Comparison of ENCODE assay signal across 27 cellular contexts in genomic region chr4:158146736-158147135, GRCh38. TPM values are rescaled to one million over a fixed set of nuclear protein-coding genes. Genes with fewer than 3 reads are reported as not detected.
DNase-seq lines count a peak whose midpoint lies in the region; FAIRE-seq and TF ChIP-seq lines count a peak whose summit lies in the region.
"Had no signal": no experiment of that assay in that cellular context is flagged by ENCODE, and none has a peak within 500 bp of the region (broad histone marks: within the 10 kb centered on the region; RNA-seq: fewer than 3 reads in every experiment).

No MANE protein-coding gene starts in this region.

- H3K9me3 Mint-ChIP-seq in HFFc6: no peaks in the 10 kb centered on the region
- H3K9me3 Mint-ChIP-seq: CD8-positive, alpha-beta memory T cell had no signal

- H3K4me1 ChIP-seq in kidney (ENCODE audit: control insufficient read depth in 1 of 2, insufficient read depth in 1 of 2, low read depth in 1 of 2, low read length in 2 of 2): no peaks in the 10 kb centered on the region
- H3K4me1 ChIP-seq: Peyer's patch, SJCRH30 had no signal

- no peaks in the 10 kb centered on the region for H3K9me3 ChIP-seq in kidney (ENCODE audit: control insufficient read depth in 1 of 2, low read length in 2 of 2)
- H3K9me3 ChIP-seq: Peyer's patch, SJCRH30 had no signal

- H3K4me1 Mint-ChIP-seq in HFFc6 (ENCODE audit: low read depth): no peaks in the 10 kb centered on the region
- H3K4me1 Mint-ChIP-seq: CD8-positive, alpha-beta memory T cell had no signal

- H3K27ac ChIP-seq in cingulate gyrus (ENCODE audit: low read depth, low read length) (peak overlapping the region; percentile 76), layer of hippocampus (ENCODE audit: low read depth, low read length) (peak overlapping the region; percentile 35), kidney (ENCODE audit: low read depth in 2 of 2, low read length in 2 of 2) (no peak overlapping the region)
- H3K27ac ChIP-seq: 22Rv1, Peyer's patch, SJCRH30 had no signal

- H3K9ac ChIP-seq in kidney (ENCODE audit: low read length in 2 of 2): no peak overlapping the region

- FAIRE-seq in kidney (lab: Jason Lieb, UNC): no peak
- FAIRE-seq: D721Med had no signal

- H3K36me3 Mint-ChIP-seq in HFFc6 (ENCODE audit: low read depth): no peaks in the 10 kb centered on the region
- H3K36me3 Mint-ChIP-seq: CD8-positive, alpha-beta memory T cell had no signal

- no peaks in the 10 kb centered on the region; the same call in none of the 2 replicates for H3K27me3 Mint-ChIP-seq in HFFc6 (ENCODE audit: insufficient read depth)
- H3K27me3 Mint-ChIP-seq: CD8-positive, alpha-beta memory T cell had no signal

- H3K27ac Mint-ChIP-seq in HFFc6: no peak overlapping the region
- H3K27ac Mint-ChIP-seq: CD8-positive, alpha-beta memory T cell had no signal

- TF ChIP-seq CTCF in HFFc6 (IDR thresholded peaks at IDR 0.05): no peak
- no peak for TF ChIP-seq CTCF in kidney (IDR thresholded peaks at IDR 0.05; ENCODE audit: borderline replicate concordance, extremely low read depth, insufficient read depth)

- H3K27me3 ChIP-seq in layer of hippocampus (ENCODE audit: control insufficient read depth, insufficient read depth, low read length): no peaks in the 10 kb centered on the region
- H3K27me3 ChIP-seq: Peyer's patch, SJCRH30 had no signal

- H3K36me3 ChIP-seq in kidney (ENCODE audit: control insufficient read depth in 1 of 2, insufficient read depth in 2 of 2, low read length in 2 of 2): no peaks in the 10 kb centered on the region
- H3K36me3 ChIP-seq: SJCRH30 had no signal

- no peak overlapping the region for H3K4me3 Mint-ChIP-seq in HFFc6
- H3K4me3 Mint-ChIP-seq: CD8-positive, alpha-beta memory T cell had no signal

- intact Hi-C loops in kidney (cut with DNase I): no loop called here

- no peak overlapping the region for H3K4me3 ChIP-seq in kidney (ENCODE audit: low read length in 2 of 2)
- H3K4me3 ChIP-seq: Peyer's patch, SJCRH30 had no signal

- DNase-seq in Ammon's horn (ENCODE audit: low spot score) (peak; percentile 42), putamen (ENCODE audit: low spot score) (peak; percentile 56), NCI-H1105 treated with DMSO at 0.1 percent for 48 hours (lab: John Stamatoyannopoulos, UW) (no peak), NCI-H1930 (lab: John Stamatoyannopoulos, UW) (no peak), HFFc6 (no peak), kidney (no peak)
- DNase-seq: ACHN; C1 segment of cervical spinal cord; CD8-positive, alpha-beta memory T cell; DMS53; EL; H7; KBM-7; MM.1S; NCI-H1048; NCI-H1436 treated with DMSO at 0.1 percent for 48 hours; NCI-H2029; NCI-H2171; NCI-H345; NCI-H524; NCI-H82; Peyer's patch; SJCRH30 had no signal

RNA-seq across cellular contexts. Expression of gene GASK1B, which starts 26.1 kb away (rescaled TPM):
- 1 to 10 TPM; 1.7 to 8.5 (median 6.9) TPM for total RNA-seq in HFFc6 (2021; fragmentation: NEBNext Ultra II Directional; extraction: Animal tissue kit (Norgen Biotek cat#: 25700))
- 38.6 TPM for total RNA-seq in kidney
- polyA plus RNA-seq in kidney (ENCODE audit: insufficient read depth, low read depth, low replicate concordance): 6.5 TPM
- polyA plus RNA-seq: CD8-positive, alpha-beta memory T cell had no signal

Comparison
In these comparisons a context has a peak if more than half of its experiments do, and no peak if none do; other contexts are left out.
1. DNase-seq: peak in Ammon's horn (single experiment) and putamen (single experiment); none in NCI-H1105 treated with DMSO at 0.1 percent for 48 hours (single experiment), NCI-H1930 (0 of 2), HFFc6 (single experiment) and kidney (single experiment).
2. H3K27ac ChIP-seq: peak in cingulate gyrus (single experiment) and layer of hippocampus (single experiment); none in kidney (0 of 2).